23 cellular contexts compared by ENCODE assay signal in genomic region chr18:12029786-12030571, GRCh38.
"Had no signal": no experiment of that assay in that cellular context is flagged by ENCODE, and none has a peak within 500 bp of the region (broad histone marks: within the 10 kb centered on the region; RNA-seq: fewer than 3 reads in every experiment).

No MANE protein-coding gene starts in this region.

- H3K36me3 Mint-ChIP-seq: stimulated activated effector memory CD8-positive, alpha-beta T cell treated with anti-CD3 and anti-CD28 coated beads, Interleukin-12 subunit alpha, Interleukin-12 subunit beta, amount 100 ng/mL, for 72 hours had no signal

- H3K9me3 Mint-ChIP-seq: activated naive CD4-positive, alpha-beta T cell treated with anti-CD3 and anti-CD28 coated beads for 36 hours; naive thymus-derived CD8-positive, alpha-beta T cell; stimulated activated effector memory CD8-positive, alpha-beta T cell treated with anti-CD3 and anti-CD28 coated beads, Interleukin-12 subunit alpha, Interleukin-12 subunit beta, amount 100 ng/mL, for 72 hours; stimulated activated naive CD8-positive, alpha-beta T cell treated with anti-CD3 and anti-CD28 coated beads, Interleukin-15, amount 100 ng/mL, for 72 hours; T-cell; WTC11 had no signal

- DNase-seq: activated CD4-positive, alpha-beta T cell treated with anti-CD3 and anti-CD28 coated beads for 36 hours; activated CD4-positive, alpha-beta T cell treated with anti-CD3 and anti-CD28 coated beads, Interleukin-2, amount 50 U/mL, for 4 hours; activated CD8-positive, alpha-beta memory T cell treated with anti-CD3 and anti-CD28 coated beads for 24 hours; activated naive CD4-positive, alpha-beta T cell treated with anti-CD3 and anti-CD28 coated beads for 36 hours; activated T-cell treated with anti-CD3 and anti-CD28 coated beads, Interleukin-2, amount 50 U/mL, for 48 hours; amygdala; cortex of kidney; foreskin keratinocyte; kidney glomerular epithelial cell; mesendoderm; naive thymus-derived CD8-positive, alpha-beta T cell; psoas muscle; right cardiac atrium; small intestine; stimulated activated CD4-positive, alpha-beta T cell treated with anti-CD3 and anti-CD28 coated beads, Interleukin-2, amount 100 ng/mL, for 24 hours; stimulated activated naive CD8-positive, alpha-beta T cell treated with anti-CD3 and anti-CD28 coated beads, Interleukin-15, amount 100 ng/mL, for 72 hours; T-cell had no signal

- ATAC-seq: activated CD4-positive, alpha-beta T cell treated with anti-CD3 and anti-CD28 coated beads for 36 hours; foreskin keratinocyte; naive thymus-derived CD8-positive, alpha-beta T cell; pancreas; psoas muscle; right cardiac atrium; stimulated activated effector memory CD8-positive, alpha-beta T cell treated with anti-CD3 and anti-CD28 coated beads, Interleukin-12 subunit alpha, Interleukin-12 subunit beta, amount 100 ng/mL, for 72 hours; stimulated activated naive CD8-positive, alpha-beta T cell treated with anti-CD3 and anti-CD28 coated beads, Interleukin-15, amount 100 ng/mL, for 72 hours; T-cell; WTC11 had no signal

- H3K27me3 ChIP-seq: cardiac muscle cell, foreskin keratinocyte, pancreas, tibial artery had no signal

- H3K36me3 ChIP-seq: cardiac muscle cell had no signal

- H3K27me3 Mint-ChIP-seq: activated CD4-positive, alpha-beta T cell treated with anti-CD3 and anti-CD28 coated beads for 36 hours; stimulated activated naive CD8-positive, alpha-beta T cell treated with anti-CD3 and anti-CD28 coated beads, Interleukin-15, amount 100 ng/mL, for 72 hours; T-cell had no signal

- H3K4me1 Mint-ChIP-seq: activated CD4-positive, alpha-beta T cell treated with anti-CD3 and anti-CD28 coated beads for 36 hours; stimulated activated effector memory CD8-positive, alpha-beta T cell treated with anti-CD3 and anti-CD28 coated beads, Interleukin-12 subunit alpha, Interleukin-12 subunit beta, amount 100 ng/mL, for 72 hours; stimulated activated naive CD8-positive, alpha-beta T cell treated with anti-CD3 and anti-CD28 coated beads, Interleukin-15, amount 100 ng/mL, for 72 hours; T-cell had no signal

- H3K27ac ChIP-seq: cardiac muscle cell, epithelial cell of prostate, foreskin keratinocyte, tibial artery had no signal

- H3K4me1 ChIP-seq: tibial artery had no signal

- H3K4me3 ChIP-seq: cardiac muscle cell, pancreas, psoas muscle, tibial artery had no signal

- H3K27ac Mint-ChIP-seq: activated CD4-positive, alpha-beta T cell treated with anti-CD3 and anti-CD28 coated beads for 36 hours; activated naive CD4-positive, alpha-beta T cell treated with anti-CD3 and anti-CD28 coated beads for 36 hours; naive thymus-derived CD8-positive, alpha-beta T cell; stimulated activated effector memory CD8-positive, alpha-beta T cell treated with anti-CD3 and anti-CD28 coated beads, Interleukin-12 subunit alpha, Interleukin-12 subunit beta, amount 100 ng/mL, for 72 hours; stimulated activated naive CD8-positive, alpha-beta T cell treated with anti-CD3 and anti-CD28 coated beads, Interleukin-15, amount 100 ng/mL, for 72 hours; T-cell; WTC11 had no signal

- H3K9me3 ChIP-seq: pancreas, psoas muscle, tibial artery had no signal

- H3K4me3 Mint-ChIP-seq: activated CD4-positive, alpha-beta T cell treated with anti-CD3 and anti-CD28 coated beads for 36 hours; activated naive CD4-positive, alpha-beta T cell treated with anti-CD3 and anti-CD28 coated beads for 36 hours; naive thymus-derived CD8-positive, alpha-beta T cell; stimulated activated effector memory CD8-positive, alpha-beta T cell treated with anti-CD3 and anti-CD28 coated beads, Interleukin-12 subunit alpha, Interleukin-12 subunit beta, amount 100 ng/mL, for 72 hours; stimulated activated naive CD8-positive, alpha-beta T cell treated with anti-CD3 and anti-CD28 coated beads, Interleukin-15, amount 100 ng/mL, for 72 hours; T-cell; WTC11 had no signal
